Comparison of ENCODE assay signal across 8 cellular contexts in the genomic region with DNA sequence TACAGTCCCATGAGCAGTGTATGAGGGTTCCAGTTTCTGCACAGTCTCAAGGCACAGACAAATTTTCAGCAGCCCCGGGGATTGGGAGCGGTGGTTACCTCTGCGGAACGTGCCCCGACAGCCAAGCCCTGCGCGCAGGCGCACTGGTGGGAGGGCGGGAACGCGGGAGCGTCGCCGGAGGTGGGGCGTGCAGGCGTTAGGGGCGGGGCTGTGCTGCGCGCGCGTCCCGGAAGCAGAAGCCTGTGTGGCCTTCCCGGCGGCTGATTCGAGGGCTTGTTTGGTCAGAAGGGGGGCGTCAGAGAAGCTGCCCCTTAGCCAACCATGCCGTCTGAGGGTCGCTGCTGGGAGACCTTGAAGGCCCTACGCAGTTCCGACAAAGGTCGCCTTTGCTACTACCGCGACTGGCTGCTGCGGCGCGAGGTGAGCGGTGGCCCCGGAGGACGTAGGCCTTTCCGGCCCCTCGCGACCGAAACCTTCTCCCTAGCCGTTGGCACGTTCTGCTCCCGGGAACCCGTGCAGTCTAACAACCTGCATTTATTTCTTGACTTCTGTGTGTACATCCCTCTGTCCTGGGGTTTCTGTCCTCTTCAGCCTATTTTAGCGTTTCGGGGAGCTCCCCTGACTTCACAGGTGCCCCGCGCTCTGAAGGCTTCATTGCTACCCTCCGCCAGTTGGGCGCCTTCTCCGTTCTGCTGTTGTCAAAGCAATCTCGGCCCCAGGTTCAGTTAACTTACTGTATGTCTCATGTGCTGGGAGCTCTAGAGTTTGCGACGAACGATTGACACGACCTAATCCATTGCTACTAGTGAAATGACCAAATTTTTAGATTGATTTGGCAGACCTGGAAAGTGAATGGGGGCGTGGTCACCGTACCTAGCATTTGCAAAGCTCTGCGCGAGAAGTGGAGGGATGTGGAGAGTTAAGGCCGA. TPM values are rescaled to one million over a fixed set of nuclear protein-coding genes. Genes with fewer than 3 reads are reported as not detected.
DNase-seq lines count a peak whose midpoint lies in the region; ATAC-seq and TF ChIP-seq lines count a peak whose summit lies in the region.

A gene with protein sequence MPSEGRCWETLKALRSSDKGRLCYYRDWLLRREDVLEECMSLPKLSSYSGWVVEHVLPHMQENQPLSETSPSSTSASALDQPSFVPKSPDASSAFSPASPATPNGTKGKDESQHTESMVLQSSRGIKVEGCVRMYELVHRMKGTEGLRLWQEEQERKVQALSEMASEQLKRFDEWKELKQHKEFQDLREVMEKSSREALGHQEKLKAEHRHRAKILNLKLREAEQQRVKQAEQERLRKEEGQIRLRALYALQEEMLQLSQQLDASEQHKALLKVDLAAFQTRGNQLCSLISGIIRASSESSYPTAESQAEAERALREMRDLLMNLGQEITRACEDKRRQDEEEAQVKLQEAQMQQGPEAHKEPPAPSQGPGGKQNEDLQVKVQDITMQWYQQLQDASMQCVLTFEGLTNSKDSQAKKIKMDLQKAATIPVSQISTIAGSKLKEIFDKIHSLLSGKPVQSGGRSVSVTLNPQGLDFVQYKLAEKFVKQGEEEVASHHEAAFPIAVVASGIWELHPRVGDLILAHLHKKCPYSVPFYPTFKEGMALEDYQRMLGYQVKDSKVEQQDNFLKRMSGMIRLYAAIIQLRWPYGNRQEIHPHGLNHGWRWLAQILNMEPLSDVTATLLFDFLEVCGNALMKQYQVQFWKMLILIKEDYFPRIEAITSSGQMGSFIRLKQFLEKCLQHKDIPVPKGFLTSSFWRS (plus strand): TSS at position 235 of the 929 bp plus-strand sequence. CDS start 87 bp downstream, at position 322.

- peak within 1 kb of the TSS; percentile 80 for H3K4me3 ChIP-seq in WI38 (ENCODE audit: low read depth, low read length)
- peak within 1 kb of the TSS; percentile 86 to 95 (median 91) for H3K4me3 ChIP-seq in mammary epithelial cell (replicated peaks in 1 of 3; ENCODE audit: insufficient read depth in 1 of 3, low read depth in 2 of 3, low read length in 3 of 3)
- peak within 1 kb of the TSS; percentile 71 for H3K4me3 ChIP-seq in smooth muscle cell

- no peaks in the 10 kb centered on the region for H3F3A ChIP-seq in smooth muscle cell (ENCODE audit: low read depth)

- no peaks in the 10 kb centered on the region for H3K9me3 ChIP-seq in mammary epithelial cell (replicated peaks; ENCODE audit: insufficient read depth, low read length)
- H3K9me3 ChIP-seq in smooth muscle cell (replicated peaks; ENCODE audit: low read depth) = no peaks in the 10 kb centered on the region

- no peak for TF ChIP-seq CTCF in WI38 (IDR thresholded peaks at IDR 0.05; ENCODE audit: low read depth, low read length)
- TF ChIP-seq CTCF in mammary epithelial cell (conservative IDR thresholded peaks at IDR 0.05 in 1 of 2, IDR thresholded peaks at IDR 0.05 in 1 of 2; ENCODE audit: extremely low read depth in 1 of 2, insufficient read depth in 1 of 2, low read depth in 1 of 2, low read length in 2 of 2) = no peak
- TF ChIP-seq CTCF in smooth muscle cell (IDR thresholded peaks at IDR 0.05; ENCODE audit: borderline replicate concordance, insufficient read depth, poor library complexity, severe bottlenecking) = no peak

- H3K4me1 ChIP-seq in mammary epithelial cell (ENCODE audit: insufficient read depth, low read length) = peaks cover 27% of the 10 kb centered on the region
- H3K4me1 ChIP-seq in smooth muscle cell (ENCODE audit: low read depth) = peaks cover 7% of the 10 kb centered on the region

- BruUV-seq in mammary epithelial cell (replicated peaks; lab: Mats Ljungman, UMichigan) = no TSS peak

- H3K36me3 ChIP-seq in mammary epithelial cell (ENCODE audit: insufficient read depth, low read length) (peaks cover 6% of the 10 kb centered on the region), smooth muscle cell (ENCODE audit: low read depth) (no peaks in the 10 kb centered on the region)

- H3K27me3 ChIP-seq in mammary epithelial cell (ENCODE audit: insufficient read depth, low read length) (no peaks in the 10 kb centered on the region), smooth muscle cell (ENCODE audit: low read depth) (no peaks in the 10 kb centered on the region)

- peak; percentile 100 for DNase-seq in AG08395 (ENCODE audit: low spot score)
- peak; percentile 88 for DNase-seq in NCI-H2227 treated with DMSO at 0.1 percent for 48 hours (lab: John Stamatoyannopoulos, UW)
- DNase-seq in mammary epithelial cell = peak; percentile 90
- peak; percentile 100 for DNase-seq in iPS-NIHi11 (ENCODE audit: low spot score)
- peak; percentile 78 for DNase-seq in smooth muscle cell (lab: John Stamatoyannopoulos, UW; ENCODE audit: unreplicated experiment)

- in situ Hi-C loops in mammary epithelial cell (cut with MboI; ENCODE audit: low sequenced_read_pairs in 2 of 2) = no loop called here

- peak; percentile 84 for ATAC-seq in GM18909 (IDR thresholded peaks at IDR 0.05; ENCODE audit: poor library complexity, unreplicated experiment)
- peak; percentile 91 for ATAC-seq in HG03159 (IDR thresholded peaks at IDR 0.05; ENCODE audit: unreplicated experiment)

- intact Hi-C loops in mammary epithelial cell (cut with micrococcal nuclease) = loop anchor here (1.0 to 10.0 kb wide), 4 partner anchors 48 to 210 kb away; a partner anchor contains a TSS

- dilution Hi-C loops in mammary epithelial cell (cut with HindIII; ENCODE audit: low sequenced_read_pairs) = loop anchor here (5.0 kb wide), 2 partner anchors 38 to 187 kb away; no protein-coding TSS in a partner anchor

- H3K27ac ChIP-seq in mammary epithelial cell (ENCODE audit: insufficient read depth, low read depth, low read length) (peak within 1 kb of the TSS; percentile 83), smooth muscle cell (ENCODE audit: low read depth) (peak within 1 kb of the TSS; percentile 43)

- CTCF ChIA-PET in mammary epithelial cell (lab: Charles Lee; ENCODE audit: low non-redundant PET) = no interaction called here

- 1% methylated on average over 16 of the region's 64 CpGs for WGBS in mammary epithelial cell (ENCODE audit: low coverage, missing lambda C conversion rate)
- 1% methylated on average over 59 of the region's 64 CpGs for WGBS in smooth muscle cell (ENCODE audit: low lambda C conversion rate)

- H4K20me1 ChIP-seq in mammary epithelial cell (ENCODE audit: insufficient read depth, low read length) (no peaks in the 10 kb centered on the region), smooth muscle cell (ENCODE audit: low read depth) (peaks cover 4% of the 10 kb centered on the region)

- H3K4me2 ChIP-seq in mammary epithelial cell (ENCODE audit: insufficient read depth, low read depth, low read length) = peak within 1 kb of the TSS; percentile 69
- H3K4me2 ChIP-seq in smooth muscle cell = peak within 1 kb of the TSS; percentile 89

- H2AFZ ChIP-seq in mammary epithelial cell (ENCODE audit: low read depth, low read length) = peak within 1 kb of the TSS; percentile 92
- H2AFZ ChIP-seq in smooth muscle cell (ENCODE audit: low read depth) = peak within 1 kb of the TSS; percentile 19

- H3K79me2 ChIP-seq in mammary epithelial cell (ENCODE audit: insufficient read depth, low read length) (peaks cover 37% of the 10 kb centered on the region), smooth muscle cell (ENCODE audit: low read depth) (peaks cover 18% of the 10 kb centered on the region)

- peak within 1 kb of the TSS; percentile 84 for H3K9ac ChIP-seq in mammary epithelial cell (ENCODE audit: insufficient read depth, low read length)
- H3K9ac ChIP-seq in smooth muscle cell (ENCODE audit: low read depth) = peak within 1 kb of the TSS; percentile 82

RNA-seq across cellular contexts. Expression of the gene that starts here (rescaled TPM):
- total RNA-seq in mammary epithelial cell (10 to 100 TPM; 19.7 to 28.8 TPM), smooth muscle cell (14.1 and 16.0 TPM in 2 replicates)
- polyA plus RNA-seq in mammary epithelial cell (21.9 TPM), smooth muscle cell (11.2 and 11.8 TPM in 2 replicates)
- 29.4 TPM for polyA minus RNA-seq in mammary epithelial cell

Comparison
In these comparisons a context has a peak if more than half of its experiments do, and no peak if none do; other contexts are left out.
1. Peak in every context shown above with its lines: DNase-seq, ATAC-seq, H3K4me3 ChIP-seq and H3K27ac ChIP-seq.